Comparison of ENCODE assay signal across 7 cellular contexts in genomic region chr16:1670866-1671265, GRCh38.
"Had no signal": no experiment of that assay in that cellular context is flagged by ENCODE, and none has a peak within 500 bp of the region (broad histone marks: within the 10 kb centered on the region; RNA-seq: fewer than 3 reads in every experiment).

No MANE protein-coding gene starts in this region.

- H3K4me1 Mint-ChIP-seq: GM23338, H9 had no signal

- H3K4me3 ChIP-seq: GM23338 had no signal

- H3K4me2 ChIP-seq: GM23338 had no signal

- DNase-seq: H9, HCEC 1CT, IMR-90 had no signal

- H3K9me3 Mint-ChIP-seq: GM23338, H9 had no signal

- ATAC-seq: GM23338 had no signal

- FAIRE-seq: H1, H54, HTR-8/SVneo had no signal

- H3K4me3 Mint-ChIP-seq: GM23338, H9 had no signal

- H3K27ac Mint-ChIP-seq: GM23338, H9 had no signal

- H2AFZ ChIP-seq: GM23338 had no signal
